8 cellular contexts compared by ENCODE assay signal in the genomic region with DNA sequence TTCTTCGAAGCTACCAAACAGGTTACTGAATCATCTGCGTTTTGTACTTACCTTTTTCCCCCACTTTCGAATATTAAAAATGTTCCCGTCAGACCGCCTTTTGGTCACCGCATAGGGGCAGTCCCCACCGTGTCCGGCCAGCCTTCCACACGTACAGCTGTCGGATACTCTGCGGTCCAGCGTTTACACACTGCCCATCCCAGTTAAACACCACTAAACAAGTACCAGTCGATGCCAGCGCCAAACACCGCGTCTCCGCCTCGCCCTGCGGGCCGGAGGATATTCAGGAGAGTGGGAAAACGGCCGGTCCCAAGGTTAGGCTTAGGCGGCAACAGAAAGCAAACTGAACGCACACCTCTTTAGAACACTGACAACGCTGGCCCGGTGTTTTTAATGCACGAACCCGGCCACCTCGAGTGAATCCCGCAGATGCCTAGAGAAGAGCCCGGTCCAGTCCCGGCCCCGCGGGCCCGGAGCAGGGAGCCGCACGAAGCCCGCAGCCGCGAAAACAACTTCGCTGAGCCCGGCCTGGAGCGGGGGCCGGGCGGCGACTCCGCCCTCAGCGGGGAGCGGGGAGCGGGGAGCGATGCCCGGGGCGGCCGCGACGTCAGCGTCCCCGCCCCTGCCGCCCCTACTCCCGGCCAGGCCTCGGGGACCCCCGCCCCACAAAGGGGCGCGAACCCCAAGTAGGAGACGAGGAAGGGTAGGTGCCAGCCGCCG. TPM values are rescaled to one million over a fixed set of nuclear protein-coding genes. Genes with fewer than 3 reads are reported as not detected.
DNase-seq lines count a peak whose midpoint lies in the region; ATAC-seq and TF ChIP-seq lines count a peak whose summit lies in the region.

No MANE protein-coding gene starts in this region.

- no peak for TF ChIP-seq CTCF in upper lobe of left lung (IDR thresholded peaks at IDR 0.05)

- peaks cover 16% of the 10 kb centered on the region for H3K36me3 ChIP-seq in mesodermal cell (ENCODE audit: control insufficient read depth, insufficient read depth, low read length)
- peaks cover 0 to 4% (median 0%) of the 10 kb centered on the region in 4 donors for H3K36me3 ChIP-seq in upper lobe of left lung

- H3K27ac ChIP-seq in mesodermal cell (ENCODE audit: low read depth, low read length, severe bottlenecking), result peak overlapping the region; percentile 72
- peak overlapping the region; percentile 89 to 96 (median 93) for H3K27ac ChIP-seq in upper lobe of left lung

- H3K9me3 ChIP-seq in mesodermal cell (ENCODE audit: control insufficient read depth, low read length), result no peaks in the 10 kb centered on the region
- H3K9me3 ChIP-seq in upper lobe of left lung, result no peaks in the 10 kb centered on the region

- peak overlapping the region; percentile 96 for H3K4me3 ChIP-seq in mesodermal cell (ENCODE audit: extremely low read depth, insufficient read depth, low read length, poor library complexity, severe bottlenecking)
- H3K4me3 ChIP-seq in upper lobe of left lung, result peak overlapping the region; percentile 42 to 100 (median 94)

- no peaks in the 10 kb centered on the region for H3K4me1 ChIP-seq in mesodermal cell (ENCODE audit: control insufficient read depth, insufficient read depth, low read length, poor library complexity, severe bottlenecking)
- peaks cover 11 to 26% (median 18%) of the 10 kb centered on the region in 4 donors for H3K4me1 ChIP-seq in upper lobe of left lung

- ATAC-seq in GM18867 (IDR thresholded peaks at IDR 0.05; ENCODE audit: unreplicated experiment), result peak; percentile 30
- ATAC-seq in HG03196 (IDR thresholded peaks at IDR 0.05; ENCODE audit: unreplicated experiment), result peak; percentile 41
- peak; percentile 59 to 79 for ATAC-seq in upper lobe of left lung (ENCODE audit: low FRiP score in 2 of 2)
- ATAC-seq in HG02840 (IDR thresholded peaks at IDR 0.05; ENCODE audit: low FRiP score, unreplicated experiment), result no peak

- WGBS in mesodermal cell (ENCODE audit: insufficient coverage in 2 of 2), 2 experiments, result 1 to 2% methylated on average over 54 to 62 of the region's 67 CpGs
- 0% methylated on average over 13 to 30 of the region's 67 CpGs for WGBS in upper lobe of left lung, 2 donors

- peak in 3 of 4 donors; percentile 37 to 57 (median 54) for TF ChIP-seq POLR2A in upper lobe of left lung (IDR thresholded peaks at IDR 0.05)

- TF ChIP-seq EP300 in upper lobe of left lung (IDR thresholded peaks at IDR 0.05), result no peak

- DNase-seq in COLO668 (lab: John Stamatoyannopoulos, UW; ENCODE audit: unreplicated experiment) (peak; percentile 89), RKO (ENCODE audit: low spot score) (peak; percentile 57), upper lobe of left lung (peak in 1 of 2 donors; percentile 64)
- DNase-seq in effector CD4-positive, alpha-beta T cell, result peak; percentile 12

- no peaks in the 10 kb centered on the region for H3K27me3 ChIP-seq in upper lobe of left lung

RNA-seq across cellular contexts. Expression of gene PHF13, which starts 0.7 kb away (rescaled TPM):
- 26.7 TPM for polyA plus RNA-seq in mesodermal cell (2013, experiment 1 of 2)
- polyA plus RNA-seq in mesodermal cell (2013, experiment 2 of 2), result 22.6 TPM
- total RNA-seq in upper lobe of left lung, result 10 to 100 TPM in 3 of 6 donors, 1 to 10 TPM in 3; 8.4 to 23.0 (median 9.8) TPM

RNA-seq across cellular contexts. Expression of gene KLHL21, which starts 10.1 kb away (rescaled TPM):
- 7.8 TPM for polyA plus RNA-seq in mesodermal cell (2013, experiment 1 of 2)
- polyA plus RNA-seq in mesodermal cell (2013, experiment 2 of 2), result 7.7 TPM
- 10 to 100 TPM; 26.4 to 66.0 (median 39.7) TPM for total RNA-seq in upper lobe of left lung

RNA-seq across cellular contexts. Expression of gene THAP3, which starts 11.9 kb away (rescaled TPM):
- 24.1 TPM for polyA plus RNA-seq in mesodermal cell (2013, experiment 1 of 2)
- polyA plus RNA-seq in mesodermal cell (2013, experiment 2 of 2), result 21.9 TPM
- 10 to 100 TPM in 5 of 6 donors, 1 to 10 TPM in 1; 7.7 to 26.2 (median 17.3) TPM for total RNA-seq in upper lobe of left lung

RNA-seq across cellular contexts. Expression of gene ZBTB48, which starts 33.0 kb away (rescaled TPM):
- polyA plus RNA-seq in mesodermal cell (2013, experiment 1 of 2), result 20.0 TPM
- 18.6 TPM for polyA plus RNA-seq in mesodermal cell (2013, experiment 2 of 2)
- total RNA-seq in upper lobe of left lung, result 10 to 100 TPM; 16.2 to 56.6 (median 36.9) TPM

RNA-seq across cellular contexts. Expression of gene TAS1R1, which starts 57.7 kb away (rescaled TPM):
- polyA plus RNA-seq in mesodermal cell (2013, experiment 1 of 2), result not detected
- 0.15 TPM for polyA plus RNA-seq in mesodermal cell (2013, experiment 2 of 2)
- under 1 TPM in 2 of 6 donors, not detected in 4; 0.11 to 0.15 TPM for total RNA-seq in upper lobe of left lung
